Comparison of ENCODE assay signal across 8 cellular contexts in the genomic region with DNA sequence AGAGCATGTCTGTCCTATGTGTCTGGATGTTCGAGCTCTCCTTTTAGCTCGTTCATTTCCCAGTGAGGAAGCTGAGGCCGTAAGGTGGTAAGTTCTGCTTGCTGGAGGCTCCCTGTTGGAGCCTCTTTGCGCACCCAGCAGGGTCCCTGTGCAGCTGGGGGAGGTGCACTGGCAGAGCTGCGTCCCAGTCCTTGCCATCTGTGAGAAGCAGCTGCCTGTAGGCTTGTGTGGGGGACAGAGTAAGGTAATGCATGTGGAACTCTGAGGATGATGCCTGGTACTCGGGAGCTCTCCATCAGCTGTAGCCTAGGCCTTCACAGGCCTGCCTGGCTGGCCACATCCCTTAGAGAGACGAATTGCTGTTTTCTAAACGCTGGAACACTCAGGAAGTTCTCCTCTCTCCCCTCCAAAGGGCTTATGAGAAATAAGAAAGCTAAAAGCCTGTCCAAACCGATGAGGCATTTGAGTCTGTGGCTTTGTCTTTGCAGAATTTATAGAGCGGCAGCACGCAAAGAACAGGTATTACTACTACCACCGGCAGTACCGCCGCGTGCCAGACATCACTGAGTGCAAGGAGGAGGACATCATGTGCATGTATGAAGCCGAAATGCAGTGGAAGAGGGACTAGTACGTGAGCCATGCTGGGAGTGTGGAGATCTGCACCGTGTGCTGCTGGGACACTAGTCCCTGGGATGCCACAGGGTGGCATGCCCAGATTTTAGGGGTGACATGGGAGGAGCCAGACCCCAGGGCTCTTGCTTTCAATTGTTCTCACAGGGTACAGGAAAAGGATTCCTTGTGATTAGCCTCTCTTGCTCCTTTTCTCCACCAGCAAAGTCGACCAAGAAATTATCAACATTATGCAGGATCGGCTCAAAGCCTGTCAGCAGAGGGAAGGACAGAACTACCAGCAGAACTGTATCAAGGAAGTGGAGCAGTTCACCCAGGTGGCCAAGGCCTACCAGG. TPM values are rescaled to one million over a fixed set of nuclear protein-coding genes. Genes with fewer than 3 reads are reported as not detected.
DNase-seq lines count a peak whose midpoint lies in the region; ATAC-seq and TF ChIP-seq lines count a peak whose summit lies in the region.

No MANE protein-coding gene starts in this region.

- peak overlapping the region in 6 of 7 donors; percentile 32 to 80 (median 67) for H3K27ac Mint-ChIP-seq in CD14-positive monocyte

- peaks cover 0 to 8% (median 0%) of the 10 kb centered on the region in 7 donors for H3K9me3 Mint-ChIP-seq in CD14-positive monocyte

- no peak for TF ChIP-seq RAD21 in HCT116 (IDR thresholded peaks at IDR 0.05; ENCODE audit: low read depth)

- no peaks in the 10 kb centered on the region for H3K27me3 ChIP-seq in HCT116 (ENCODE audit: insufficient read depth, low read length)
- no peaks in the 10 kb centered on the region for H3K27me3 ChIP-seq in muscle layer of colon (ENCODE audit: control insufficient read depth in 1 of 2, insufficient read depth in 2 of 2, low read length in 2 of 2)

- CTCF ChIA-PET in HCT116 (lab: Charles Lee): interaction anchor here (1.2 to 1.7 kb wide), 2 partner anchors 97 to 179 kb away, joined by 3 to 5 read pairs; no protein-coding TSS in a partner anchor

- in situ Hi-C loops in astrocyte of the spinal cord (cut with HindIII; ENCODE audit: low sequenced_read_pairs): no loop called here

- DNase-seq in CD14-positive monocyte (ENCODE audit: low spot score): no peak
- DNase-seq in HCT116 (ENCODE audit: low read depth, low spot score): peak; percentile 64
- DNase-seq in RKO (ENCODE audit: low spot score): peak; percentile 80
- DNase-seq in astrocyte of the spinal cord (ENCODE audit: low read depth, low spot score): peak; percentile 42
- no peak for DNase-seq in inferior parietal cortex (ENCODE audit: extremely low spot score)
- no peak for DNase-seq in NCI-H748 (lab: John Stamatoyannopoulos, UW; ENCODE audit: unreplicated experiment)
- no peak for DNase-seq in GM03348 (ENCODE audit: low spot score)

- POLR2A ChIA-PET in HCT116 (lab: Charles Lee): interaction anchor here (0.6 to 3.2 kb wide), 11 partner anchors 9 to 194 kb away, joined by 3 to 21 read pairs (median 4); a partner anchor contains a TSS

- H3K4me3 ChIP-seq in HCT116 (replicated peaks in 1 of 2; ENCODE audit: low read depth in 1 of 2, low read length in 2 of 2) (peak overlapping the region; percentile 81 to 89), astrocyte of the spinal cord (ENCODE audit: low read depth, low read length) (peak overlapping the region; percentile 89), muscle layer of colon (ENCODE audit: low read depth in 1 of 2, low read length in 2 of 2) (peak overlapping the region in 1 of 2 donors; percentile 70)

- H3K9ac ChIP-seq in HCT116 (ENCODE audit: low read length) (peak overlapping the region; percentile 98), muscle layer of colon (ENCODE audit: low read length) (peak overlapping the region; percentile 53)

- RAD21 ChIA-PET in HCT116 (lab: Charles Lee; ENCODE audit: low non-redundant PET in 1 of 2, low total read pairs in 2 of 2, uncharacterized antibody in 2 of 2, unreplicated experiment in 2 of 2): no interaction called here

- peaks cover 6 to 20% of the 10 kb centered on the region in 2 experiments for H3K36me3 ChIP-seq in HCT116 (ENCODE audit: control insufficient read depth in 1 of 2, insufficient read depth in 2 of 2, low read length in 2 of 2)
- H3K36me3 ChIP-seq in muscle layer of colon (ENCODE audit: insufficient read depth, low read length): peaks cover 36% of the 10 kb centered on the region

- peaks cover 11% of the 10 kb centered on the region; the same call in 1 of the 2 replicates for H4K20me1 ChIP-seq in HCT116 (ENCODE audit: insufficient read depth)

- peaks cover 6 to 26% (median 22%) of the 10 kb centered on the region in 3 donors for H3K27me3 Mint-ChIP-seq in CD14-positive monocyte (ENCODE audit: low read depth in 3 of 3)

- H3K4me3 Mint-ChIP-seq in CD14-positive monocyte: peak overlapping the region; percentile 88 to 91

- peak; percentile 94 for TF ChIP-seq POLR2A in HCT116 (IDR thresholded peaks at IDR 0.05; ENCODE audit: borderline replicate concordance, extremely low read depth, insufficient read depth, insufficient read length)

- intact Hi-C loops in CD14-positive monocyte (cut with micrococcal nuclease): no loop called here
- intact Hi-C loops in HCT116 (cut with micrococcal nuclease): no loop called here

- H3K4me1 Mint-ChIP-seq in CD14-positive monocyte: peaks cover 45% of the 10 kb centered on the region

- peak; percentile 31 for ATAC-seq in HCT116

- H3K27ac ChIP-seq in HCT116 (ENCODE audit: low read depth, low read length): peak overlapping the region; percentile 88
- H3K27ac ChIP-seq in muscle layer of colon (ENCODE audit: low read depth, low read length): peak overlapping the region; percentile 47

- peak overlapping the region; percentile 88 for H3K4me2 ChIP-seq in HCT116 (ENCODE audit: low read length)

- peaks cover 62% of the 10 kb centered on the region for H3K79me2 ChIP-seq in HCT116 (ENCODE audit: insufficient read depth, low read length)

- peaks cover 9 to 44% of the 10 kb centered on the region in 2 experiments for H3K4me1 ChIP-seq in HCT116 (ENCODE audit: control insufficient read depth in 1 of 2, insufficient read depth in 2 of 2, low read length in 2 of 2)
- H3K4me1 ChIP-seq in muscle layer of colon (ENCODE audit: insufficient read depth, low read length): peaks cover 30% of the 10 kb centered on the region

- H3K9me3 ChIP-seq in HCT116 (ENCODE audit: control insufficient read depth in 1 of 2, insufficient read depth in 1 of 2, low read depth in 1 of 2, low read length in 2 of 2) (no peaks in the 10 kb centered on the region), muscle layer of colon (ENCODE audit: low read length) (no peaks in the 10 kb centered on the region)

- TF ChIP-seq CTCF in CD14-positive monocyte (IDR thresholded peaks at IDR 0.05) (no peak), HCT116 (IDR thresholded peaks at IDR 0.05 in 2 of 3, conservative IDR thresholded peaks at IDR 0.05 in 1 of 3; ENCODE audit: borderline replicate concordance in 1 of 3, insufficient read depth in 1 of 3, low read depth in 2 of 3, low read length in 2 of 3) (no peak), astrocyte of the spinal cord (IDR thresholded peaks at IDR 0.05; ENCODE audit: low read depth, low read length) (no peak)

- BruUV-seq in HCT116 (replicated peaks; lab: Mats Ljungman, UMichigan): TSS peak; percentile 29

- no peaks in the 10 kb centered on the region for H3K9me2 ChIP-seq in HCT116 (ENCODE audit: insufficient read depth)

- no peak overlapping the region for H2AFZ ChIP-seq in HCT116 (ENCODE audit: low read depth, low read length, poor library complexity, severe bottlenecking)

- peaks cover 24 to 30% of the 10 kb centered on the region in 2 donors for H3K36me3 Mint-ChIP-seq in CD14-positive monocyte

TF ChIP-seq in HCT116, 20 proteins besides CTCF, POLR2A, EP300 and RAD21:
- TF ChIP-seq ZNF274 (IDR thresholded peaks at IDR 0.05; ENCODE audit: low read depth, low read length) (no peak), TCF7L2 (IDR thresholded peaks at IDR 0.05; ENCODE audit: borderline replicate concordance, extremely low read depth, insufficient read depth, insufficient read length) (no peak), POLR2AphosphoS5 (IDR thresholded peaks at IDR 0.05; ENCODE audit: low read depth, low read length) (peak; percentile 79)
- TF ChIP-seq, protein P1, sequence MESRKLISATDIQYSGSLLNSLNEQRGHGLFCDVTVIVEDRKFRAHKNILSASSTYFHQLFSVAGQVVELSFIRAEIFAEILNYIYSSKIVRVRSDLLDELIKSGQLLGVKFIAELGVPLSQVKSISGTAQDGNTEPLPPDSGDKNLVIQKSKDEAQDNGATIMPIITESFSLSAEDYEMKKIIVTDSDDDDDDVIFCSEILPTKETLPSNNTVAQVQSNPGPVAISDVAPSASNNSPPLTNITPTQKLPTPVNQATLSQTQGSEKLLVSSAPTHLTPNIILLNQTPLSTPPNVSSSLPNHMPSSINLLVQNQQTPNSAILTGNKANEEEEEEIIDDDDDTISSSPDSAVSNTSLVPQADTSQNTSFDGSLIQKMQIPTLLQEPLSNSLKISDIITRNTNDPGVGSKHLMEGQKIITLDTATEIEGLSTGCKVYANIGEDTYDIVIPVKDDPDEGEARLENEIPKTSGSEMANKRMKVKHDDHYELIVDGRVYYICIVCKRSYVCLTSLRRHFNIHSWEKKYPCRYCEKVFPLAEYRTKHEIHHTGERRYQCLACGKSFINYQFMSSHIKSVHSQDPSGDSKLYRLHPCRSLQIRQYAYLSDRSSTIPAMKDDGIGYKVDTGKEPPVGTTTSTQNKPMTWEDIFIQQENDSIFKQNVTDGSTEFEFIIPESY (IDR thresholded peaks at IDR 0.05; ENCODE audit: extremely low read depth, insufficient replicate concordance, low read length): peak; percentile 6

RNA-seq across cellular contexts. Expression of a gene that starts 1.6 kb away (rescaled TPM):
- polyA plus RNA-seq in CD14-positive monocyte: 100 to 1,000 TPM; 186 to 215 TPM
- 273 TPM for total RNA-seq in HCT116 (2021; ENCODE audit: unreplicated experiment)
- 353 and 368 TPM in 2 replicates for polyA plus RNA-seq in HCT116 (2012)

RNA-seq across cellular contexts. Expression of a gene that starts 3.7 kb away (rescaled TPM):
- polyA plus RNA-seq in CD14-positive monocyte: 1,000 to 10,000 TPM; 1,893 to 2,136 TPM
- total RNA-seq in HCT116 (2021; ENCODE audit: unreplicated experiment): 6,265 TPM
- polyA plus RNA-seq in HCT116 (2012): 11,405 and 12,752 TPM in 2 replicates

RNA-seq across cellular contexts. Expression of a gene that starts 5.7 kb away (rescaled TPM):
- not detected for polyA plus RNA-seq in CD14-positive monocyte
- 0.30 TPM for total RNA-seq in HCT116 (2021; ENCODE audit: unreplicated experiment)
- polyA plus RNA-seq in HCT116 (2012): 0.15 TPM in 1 of 2 replicates, not detected in the other

RNA-seq across cellular contexts. Expression of a gene that starts 6.5 kb away (rescaled TPM):
- polyA plus RNA-seq in CD14-positive monocyte: not detected
- 0.93 TPM for total RNA-seq in HCT116 (2021; ENCODE audit: unreplicated experiment)
- polyA plus RNA-seq in HCT116 (2012): 0.17 and 0.29 TPM in 2 replicates

RNA-seq across cellular contexts. Expression of a gene that starts 10.9 kb away (rescaled TPM):
- polyA plus RNA-seq in CD14-positive monocyte: 10 to 100 TPM; 36.0 to 37.8 TPM
- 68.9 TPM for total RNA-seq in HCT116 (2021; ENCODE audit: unreplicated experiment)
- 60.9 and 68.3 TPM in 2 replicates for polyA plus RNA-seq in HCT116 (2012)

Comparison
In these comparisons a context has a peak if more than half of its experiments do, and no peak if none do; other contexts are left out.
1. DNase-seq: peak in HCT116 (single experiment), RKO (single experiment) and astrocyte of the spinal cord (single experiment); none in CD14-positive monocyte (single experiment), inferior parietal cortex (single experiment), NCI-H748 (single experiment) and GM03348 (single experiment).